20 cellular contexts compared by ENCODE assay signal in genomic region chr6:166987930-166988329, GRCh38. TPM values are rescaled to one million over a fixed set of nuclear protein-coding genes. Genes with fewer than 3 reads are reported as not detected.
DNase-seq lines count a peak whose midpoint lies in the region; ATAC-seq, FAIRE-seq and TF ChIP-seq lines count a peak whose summit lies in the region.
"Had no signal": no experiment of that assay in that cellular context is flagged by ENCODE, and none has a peak within 500 bp of the region (broad histone marks: within the 10 kb centered on the region; RNA-seq: fewer than 3 reads in every experiment).

No MANE protein-coding gene starts in this region.

- H3K36me3 ChIP-seq in GM23338 (ENCODE audit: insufficient read depth), result no peaks in the 10 kb centered on the region

- no peak overlapping the region; the same call in 1 of the 2 replicates for H3K27ac Mint-ChIP-seq in GM23338
- peak overlapping the region; percentile 41 for H3K27ac Mint-ChIP-seq in memory B cell
- H3K27ac Mint-ChIP-seq in naive thymus-derived CD8-positive, alpha-beta T cell, result peak overlapping the region in 1 of 10 donors; percentile 62
- no peak overlapping the region for H3K27ac Mint-ChIP-seq in stimulated activated memory B cell treated with anti-CD40 and anti-IgM and Interleukin-4, amounts not matched to agents 10 μg/mL and 1 μg/mL and 100 μg/mL, for 72 hours

- H3K36me3 Mint-ChIP-seq in GM23338 (ENCODE audit: low read depth) (peaks cover 46% of the 10 kb centered on the region), memory B cell (peaks cover 3% of the 10 kb centered on the region)
- H3K36me3 Mint-ChIP-seq in naive thymus-derived CD8-positive, alpha-beta T cell, result peaks cover 0 to 8% (median 2%) of the 10 kb centered on the region in 3 donors
- H3K36me3 Mint-ChIP-seq in stimulated activated memory B cell treated with anti-CD40 and anti-IgM and Interleukin-4, amounts not matched to agents 10 μg/mL and 1 μg/mL and 100 μg/mL, for 72 hours, result peaks cover 3% of the 10 kb centered on the region

- H3K27me3 ChIP-seq in GM23338 (ENCODE audit: insufficient read depth), result no peaks in the 10 kb centered on the region
- H3K27me3 ChIP-seq: SJSA1 had no signal

- peak overlapping the region; percentile 42; the same call in 1 of the 2 replicates for H3K4me2 ChIP-seq in GM23338

- H3K4me1 Mint-ChIP-seq in GM23338 (peaks cover 30% of the 10 kb centered on the region), memory B cell (peaks cover 12% of the 10 kb centered on the region)
- H3K4me1 Mint-ChIP-seq in naive thymus-derived CD8-positive, alpha-beta T cell, result peaks cover 0 to 11% (median 3%) of the 10 kb centered on the region in 4 donors
- peaks cover 9% of the 10 kb centered on the region for H3K4me1 Mint-ChIP-seq in stimulated activated memory B cell treated with anti-CD40 and anti-IgM and Interleukin-4, amounts not matched to agents 10 μg/mL and 1 μg/mL and 100 μg/mL, for 72 hours

- ATAC-seq in GM23338 (no peak), memory B cell (ENCODE audit: low read depth) (no peak)
- ATAC-seq in naive thymus-derived CD8-positive, alpha-beta T cell, result no peak
- ATAC-seq in stimulated activated memory B cell treated with anti-CD40 and anti-IgM and Interleukin-4, amounts not matched to agents 10 μg/mL and 1 μg/mL and 100 μg/mL, for 72 hours, result no peak
- ATAC-seq: HCT116 had no signal

- TF ChIP-seq POLR2A in GM12891 (IDR thresholded peaks at IDR 0.05; ENCODE audit: low read depth, low read length), result no peak

- H3K27me3 Mint-ChIP-seq in GM23338 (ENCODE audit: insufficient read depth, low read depth, poor library complexity) (no peaks in the 10 kb centered on the region), memory B cell (no peaks in the 10 kb centered on the region)
- H3K27me3 Mint-ChIP-seq in naive thymus-derived CD8-positive, alpha-beta T cell, result no peaks in the 10 kb centered on the region
- no peaks in the 10 kb centered on the region for H3K27me3 Mint-ChIP-seq in stimulated activated memory B cell treated with anti-CD40 and anti-IgM and Interleukin-4, amounts not matched to agents 10 μg/mL and 1 μg/mL and 100 μg/mL, for 72 hours

- POLR2A ChIA-PET in naive thymus-derived CD8-positive, alpha-beta T cell (lab: Charles Lee), result interaction anchor here (3.5 kb wide), 1 partner anchor 31 kb away, joined by 26 read pairs; the partner anchor contains the start of gene RNASET2

- no peak for DNase-seq in GM12891 (ENCODE audit: insufficient read length, low spot score)
- no peak for DNase-seq in GM23338 (ENCODE audit: low spot score)
- DNase-seq in astrocyte of the hippocampus (ENCODE audit: low read depth, low spot score), result peak; percentile 41
- no peak for DNase-seq in memory B cell (ENCODE audit: low spot score in 2 of 2)
- DNase-seq in naive thymus-derived CD8-positive, alpha-beta T cell, result no peak
- DNase-seq in DMS53 treated with DMSO at 0.1 percent for 48 hours (lab: John Stamatoyannopoulos, UW; ENCODE audit: unreplicated experiment), result no peak
- DNase-seq in retina, result no peak
- DNase-seq: AML-193, DND-41, MM.1S, NCI-H1105 treated with DMSO at 0.1 percent for 48 hours, NCI-H187, NCI-H2227 treated with DMSO at 0.1 percent for 48 hours, NCI-H510A treated with DMSO at 0.1 percent for 48 hours, NCI-H82, SW 1271 had no signal

- peak; percentile 59 for FAIRE-seq in GM12891 (lab: Jason Lieb, UNC)

- H3F3A ChIP-seq in GM23338 (replicated peaks; ENCODE audit: low read depth), result no peaks in the 10 kb centered on the region

- H3K9me2 ChIP-seq in GM23338 (ENCODE audit: insufficient read depth), result 0 out of 2 replicates have a peak, but pooled peaks cover 8% of the 10 kb centered on the region

- H3K9me3 Mint-ChIP-seq in GM23338 (peaks cover 4% of the 10 kb centered on the region), memory B cell (no peaks in the 10 kb centered on the region)
- no peaks in the 10 kb centered on the region for H3K9me3 Mint-ChIP-seq in naive thymus-derived CD8-positive, alpha-beta T cell
- no peaks in the 10 kb centered on the region for H3K9me3 Mint-ChIP-seq in stimulated activated memory B cell treated with anti-CD40 and anti-IgM and Interleukin-4, amounts not matched to agents 10 μg/mL and 1 μg/mL and 100 μg/mL, for 72 hours

- peaks cover 53% of the 10 kb centered on the region for H3K79me2 ChIP-seq in GM23338 (replicated peaks; ENCODE audit: insufficient read depth)

- no peak overlapping the region for H3K4me3 Mint-ChIP-seq in GM23338
- no peak overlapping the region for H3K4me3 Mint-ChIP-seq in memory B cell
- no peak overlapping the region for H3K4me3 Mint-ChIP-seq in naive thymus-derived CD8-positive, alpha-beta T cell
- H3K4me3 Mint-ChIP-seq in stimulated activated memory B cell treated with anti-CD40 and anti-IgM and Interleukin-4, amounts not matched to agents 10 μg/mL and 1 μg/mL and 100 μg/mL, for 72 hours, result no peak overlapping the region

- H3K4me1 ChIP-seq in GM23338 (ENCODE audit: insufficient read depth), result peaks cover 26% of the 10 kb centered on the region
- H3K4me1 ChIP-seq: SJSA1 had no signal

- peaks cover 3% of the 10 kb centered on the region for H4K20me1 ChIP-seq in GM23338 (replicated peaks; ENCODE audit: insufficient read depth)

- H2AFZ ChIP-seq in GM23338, result no peak overlapping the region

- TF ChIP-seq CTCF in GM23338 (conservative IDR thresholded peaks at IDR 0.05; ENCODE audit: low read depth in 2 of 2), result no peak

- H3K27ac ChIP-seq in GM23338 (ENCODE audit: low read depth), result no peak overlapping the region
- H3K27ac ChIP-seq: C4-2B, SJSA1 had no signal

- no peak overlapping the region for H3K4me3 ChIP-seq in GM23338
- H3K4me3 ChIP-seq: SJSA1 had no signal

TF ChIP-seq in GM12891, 5 proteins besides CTCF, POLR2A, EP300 and RAD21:
- TF ChIP-seq SPI1 (IDR thresholded peaks at IDR 0.05; ENCODE audit: low read depth, low read length) (no peak), PAX5 (IDR thresholded peaks at IDR 0.05; ENCODE audit: insufficient read depth, low read length, severe bottlenecking) (no peak), POLR2AphosphoS5 (IDR thresholded peaks at IDR 0.05; ENCODE audit: low read depth, low read length) (no peak), POU2F2 (IDR thresholded peaks at IDR 0.05; ENCODE audit: low read depth, low read length) (no peak), TAF1 (IDR thresholded peaks at IDR 0.05; ENCODE audit: low read depth, low read length) (no peak)

RNA-seq across cellular contexts. Expression of gene CEP43, which starts 11.3 kb away (rescaled TPM):
- 14.7 TPM for polyA plus RNA-seq in GM12891 (2012; ENCODE audit: low read depth, missing spikeins)
- total RNA-seq in GM23338 (2014; rRNA removed; shearing (Covaris generic)), result 43.1 and 44.3 TPM in 2 replicates
- polyA plus RNA-seq in GM23338 (2016; fragmentation: Nextera tagmentation; extraction: Ambion mirVana), result 33.8 and 39.9 TPM in 2 replicates
- 10 to 100 TPM; 14.9 to 15.3 TPM for total RNA-seq in naive thymus-derived CD8-positive, alpha-beta T cell
- polyA plus RNA-seq in naive thymus-derived CD8-positive, alpha-beta T cell, result 1 to 10 TPM; 2.5 to 4.5 (median 4.3) TPM

RNA-seq across cellular contexts. Expression of gene RNASET2, which starts 31.6 kb away (rescaled TPM):
- polyA plus RNA-seq in GM12891 (2012; ENCODE audit: low read depth, missing spikeins), result 229 TPM
- 51.4 and 62.8 TPM in 2 replicates for total RNA-seq in GM23338 (2014; rRNA removed; shearing (Covaris generic))
- polyA plus RNA-seq in GM23338 (2016; fragmentation: Nextera tagmentation; extraction: Ambion mirVana), result 40.5 and 44.3 TPM in 2 replicates
- total RNA-seq in naive thymus-derived CD8-positive, alpha-beta T cell, result 10 to 100 TPM; 72.7 to 75.2 TPM
- polyA plus RNA-seq in naive thymus-derived CD8-positive, alpha-beta T cell, result 100 to 1,000 TPM; 141 to 283 (median 248) TPM
